ENCODE assay signal across 19 cellular contexts in the genomic region with DNA sequence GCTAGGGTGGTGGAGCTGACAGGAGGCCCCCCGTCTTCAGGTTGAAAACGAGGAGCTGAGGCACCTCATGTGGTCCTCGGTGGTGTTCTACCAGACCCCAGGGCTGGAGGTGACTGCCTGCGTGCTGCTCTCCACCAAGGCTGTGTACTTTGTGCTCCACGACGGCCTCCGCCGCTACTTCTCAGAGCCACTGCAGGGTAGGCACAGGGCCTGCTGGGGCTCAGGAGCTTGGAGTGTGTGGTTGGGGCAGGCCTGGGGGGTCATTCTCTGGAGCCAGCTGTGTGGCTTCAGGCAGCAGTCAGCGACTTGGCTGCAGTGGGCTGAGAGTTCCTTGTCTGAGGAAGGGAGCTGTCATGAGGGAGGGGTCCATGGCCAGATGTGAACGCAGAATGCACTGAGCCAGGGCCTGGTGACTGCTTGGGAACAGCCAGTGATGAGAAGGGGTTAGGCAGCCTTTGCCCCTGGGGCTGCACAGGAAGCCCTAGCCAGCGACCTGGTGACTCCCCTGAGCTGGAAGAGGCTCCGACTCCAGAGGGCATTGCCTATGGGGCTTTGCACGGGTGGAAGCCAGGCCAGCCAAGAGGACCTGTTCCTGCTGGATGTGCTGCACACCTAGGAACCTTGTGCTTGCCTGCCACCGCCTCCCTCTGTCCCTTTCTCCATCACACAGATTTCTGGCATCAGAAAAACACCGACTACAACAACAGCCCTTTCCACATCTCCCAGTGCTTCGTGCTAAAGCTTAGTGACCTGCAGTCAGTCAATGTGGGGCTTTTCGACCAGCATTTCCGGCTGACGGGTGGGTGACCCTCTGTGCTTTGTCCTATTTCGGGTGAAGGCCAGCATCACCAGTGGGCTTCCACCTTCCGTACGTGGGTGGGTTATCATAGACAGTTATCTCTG. TPM values are rescaled to one million over a fixed set of nuclear protein-coding genes. Genes with fewer than 3 reads are reported as not detected.
DNase-seq lines count a peak whose midpoint lies in the region; ATAC-seq, FAIRE-seq and TF ChIP-seq lines count a peak whose summit lies in the region.
"Had no signal": no experiment of that assay in that cellular context is flagged by ENCODE, and none has a peak within 500 bp of the region (broad histone marks: within the 10 kb centered on the region; RNA-seq: fewer than 3 reads in every experiment).

No MANE protein-coding gene starts in this region.

- no peaks in the 10 kb centered on the region for H3K9me1 ChIP-seq in K562 (ENCODE audit: control insufficient read depth, insufficient read depth, low read length)

- no peaks in the 10 kb centered on the region for H3F3A ChIP-seq in PC-3 (ENCODE audit: low read length, unreplicated experiment)

- intact Hi-C loops in K562 (cut with micrococcal nuclease) (no loop called here), PC-3 (cut with micrococcal nuclease) (no loop called here)

- H3K9me3 ChIP-seq in K562 (replicated peaks; ENCODE audit: control insufficient read depth, insufficient read depth, low read depth, low read length) (no peaks in the 10 kb centered on the region), PC-3 (ENCODE audit: low read length) (no peaks in the 10 kb centered on the region)
- H3K9me3 ChIP-seq: MG63, SJCRH30, suprapubic skin had no signal

- CTCF ChIA-PET in K562 (lab: Yijun Ruan, JAX; ENCODE audit: low intra/inter-chr PET ratio) (no interaction called here), PC-3 (lab: Charles Lee) (no interaction called here)

- no peak for ATAC-seq in K562
- ATAC-seq in left lobe of liver: peak; percentile 2
- ATAC-seq in PC-3: no peak
- ATAC-seq: activated CD4-positive, CD25-positive, alpha-beta regulatory T cell treated with anti-CD3 and anti-CD28 coated beads, Interleukin-2, amount 50 U/mL, for 24 hours; natural killer cell treated with Interleukin-12 subunit alpha and Interleukin-12 subunit beta and Interleukin-15 and Interleukin-18, amount 100 ng/mL, for 72 hours had no signal

- no peaks in the 10 kb centered on the region; the same call in 1 of the 2 replicates for H4K20me1 ChIP-seq in K562 (replicated peaks; ENCODE audit: control insufficient read depth, insufficient read depth, low read length)
- no peaks in the 10 kb centered on the region for H4K20me1 ChIP-seq in PC-3 (ENCODE audit: low read length)

- no TSS peak for BruUV-seq in K562 (replicated peaks; lab: Mats Ljungman, UMichigan)
- BruUV-seq in PC-3 (replicated peaks; lab: Mats Ljungman, UMichigan): no TSS peak

- H3K4me2 ChIP-seq in K562 (ENCODE audit: insufficient read depth, low read length) (no peak overlapping the region), PC-3 (ENCODE audit: low read length) (no peak overlapping the region)

- no peaks in the 10 kb centered on the region for H3K9me2 ChIP-seq in PC-3 (replicated peaks; ENCODE audit: low read length)

- H3K79me2 ChIP-seq in K562 (ENCODE audit: control insufficient read depth, insufficient read depth, low read length) (no peaks in the 10 kb centered on the region), PC-3 (ENCODE audit: low read length) (no peaks in the 10 kb centered on the region)

- FAIRE-seq in K562 (lab: Jason Lieb, UNC): no peak

- no peak overlapping the region for H3K4me3 ChIP-seq in K562
- H3K4me3 ChIP-seq in skin epidermis: no peak overlapping the region
- H3K4me3 ChIP-seq in PC-3 (ENCODE audit: low read length): no peak overlapping the region
- H3K4me3 ChIP-seq: MG63, SJCRH30, suprapubic skin had no signal

- POLR2A ChIA-PET in K562 (lab: Yijun Ruan, JAX): interaction anchor here (0.8 to 1.5 kb wide), 8 partner anchors 8 to 189 kb away, joined by 3 to 7 read pairs (median 4); no protein-coding TSS in a partner anchor
- POLR2A ChIA-PET in PC-3 (lab: Charles Lee; ENCODE audit: unreplicated experiment): no interaction called here

- peaks cover 0 to 27% of the 10 kb centered on the region in 2 experiments; a peak in 2 of 5 replicates for H3K4me1 ChIP-seq in K562 (replicated peaks in 1 of 2; ENCODE audit: control insufficient read depth in 2 of 2, insufficient read depth in 2 of 2, low read length in 2 of 2)
- H3K4me1 ChIP-seq in PC-3 (ENCODE audit: insufficient read depth, low read length): no peaks in the 10 kb centered on the region
- H3K4me1 ChIP-seq: SJCRH30 had no signal

- no peaks in the 10 kb centered on the region for H3K27me3 ChIP-seq in K562 (ENCODE audit: control insufficient read depth in 2 of 2, insufficient read depth in 2 of 2, low read length in 2 of 2)
- H3K27me3 ChIP-seq in PC-3 (ENCODE audit: low read length): no peaks in the 10 kb centered on the region
- H3K27me3 ChIP-seq: MG63, SJCRH30, suprapubic skin had no signal

- H3K9ac ChIP-seq in K562 (ENCODE audit: insufficient read depth in 1 of 2, low read depth in 2 of 2, low read length in 2 of 2) (peak overlapping the region in 1 of 2 experiments; percentile 52; a peak in 2 of 4 replicates), PC-3 (ENCODE audit: low read length) (no peak overlapping the region)

- TF ChIP-seq CTCF in K562 (IDR thresholded peaks at IDR 0.05 in 2 of 3, conservative IDR thresholded peaks at IDR 0.05 in 1 of 3; ENCODE audit: insufficient read depth in 2 of 3, low read depth in 1 of 3, low read length in 3 of 3) (no peak), PC-3 (conservative IDR thresholded peaks at IDR 0.05; ENCODE audit: low read depth, low read length) (no peak)

- no peak for TF ChIP-seq EP300 in K562 (IDR thresholded peaks at IDR 0.05; ENCODE audit: low read length)

- no peak for TF ChIP-seq POLR2A in K562 (conservative IDR thresholded peaks at IDR 0.05)

- 81% methylated on average over 15 of the region's 22 CpGs for WGBS in K562 (ENCODE audit: insufficient coverage, low coverage, missing lambda C conversion rate)

- in situ Hi-C loops in K562 (cut with MboI): no loop called here

- H2AFZ ChIP-seq in K562 (ENCODE audit: low read depth, low read length) (no peak overlapping the region), PC-3 (ENCODE audit: low read length) (no peak overlapping the region)

- H3K36me3 ChIP-seq in K562 (ENCODE audit: control insufficient read depth, insufficient read depth, low read length) (peaks cover 58% of the 10 kb centered on the region; the same call in 2 of the 3 replicates), PC-3 (ENCODE audit: low read depth, low read length) (peaks cover 19% of the 10 kb centered on the region)
- H3K36me3 ChIP-seq: MG63 had no signal

- no peak for TF ChIP-seq RAD21 in K562 (CRISPR knock-in tag; conservative IDR thresholded peaks at IDR 0.05 in 1 of 2, IDR thresholded peaks at IDR 0.05 in 1 of 2)

- peak; percentile 43 to 47 for DNase-seq in Kasumi-1 (lab: John Stamatoyannopoulos, UW)
- DNase-seq in K562 (ENCODE audit: extremely low read depth in 1 of 4, low spot score in 3 of 4): no peak
- no peak for DNase-seq in left lobe of liver (ENCODE audit: low spot score)
- DNase-seq in PC-3: no peak
- no peak for DNase-seq in SIG-M5 treated with dmso at 0.1 percent for 504 hours (lab: John Stamatoyannopoulos, UW; ENCODE audit: unreplicated experiment)
- DNase-seq in NCI-H2107 (lab: John Stamatoyannopoulos, UW): no peak
- DNase-seq in NCI-H2171 (lab: John Stamatoyannopoulos, UW): no peak
- DNase-seq: mesendoderm; MG63; NCI-H187; NCI-H446 treated with DMSO at 0.1 percent for 48 hours; SJCRH30; stimulated activated CD4-positive, alpha-beta T cell treated with anti-CD3 and anti-CD28 coated beads, Interleukin-4, amount 100 ng/mL, for 1 hour; T-helper 9 cell had no signal

- no peak overlapping the region for H3K27ac ChIP-seq in K562 (ENCODE audit: extremely low read depth, low read depth, low read length)
- H3K27ac ChIP-seq in skin epidermis: peak overlapping the region in 12 of 21 experiments; percentile 2 to 78 (median 27)
- no peak overlapping the region for H3K27ac ChIP-seq in PC-3 (ENCODE audit: low read length)
- H3K27ac ChIP-seq: epithelial cell of prostate, SJCRH30 had no signal

RNA-seq across cellular contexts. Expression of a gene that starts 4.9 kb away (rescaled TPM):
- 6.3 and 21.2 TPM in 2 replicates for total RNA-seq in K562 (2011; cell fraction: chromatin; rRNA removed; ENCODE audit: low replicate concordance)
- 16.3 and 17.0 TPM in 2 replicates for total RNA-seq in K562 (2011; cell fraction: nucleolus; rRNA removed)
- 8.3 and 8.5 TPM in 2 replicates for total RNA-seq in K562 (2011; cell fraction: nucleoplasm; rRNA removed)
- 1.6 and 3.4 TPM in 2 replicates for total RNA-seq in K562 (2014; rRNA removed)
- 1.1 TPM in 2 replicates for total RNA-seq in K562 (2014; rRNA removed; fragmentation: Illumina TruSeq; extraction: Trizol)
- total RNA-seq in K562 (2015; rRNA removed; fragmentation: Illumina TruSeq; extraction: Trizol): 0.75 and 1.2 TPM in 2 replicates
- total RNA-seq in K562 (2021): 3.9 and 4.7 TPM in 2 replicates
- 1.8 and 4.4 TPM in 2 replicates for polyA plus RNA-seq in K562 (2011; rRNA removed)
- 2.6 and 3.1 TPM in 2 replicates for polyA plus RNA-seq in K562 (2011; cell fraction: cytosol; rRNA removed)
- 34.1 and 41.9 TPM in 2 replicates for polyA plus RNA-seq in K562 (2011; cell fraction: nucleus; rRNA removed)
- 1.6 and 2.7 TPM in 2 replicates for polyA plus RNA-seq in K562 (2012)
- 0.86 and 1.6 TPM in 2 replicates for polyA plus RNA-seq in K562 (2014; fragmentation: Illumina TruSeq; extraction: Trizol)
- polyA plus RNA-seq in K562 (2014; fragmentation: Nextera tagmentation; extraction: Ambion mirVana): under 1 TPM; 0.20 TPM
- 1.8 and 3.4 TPM in 2 replicates for polyA plus RNA-seq in K562 (2014; rRNA removed)
- polyA minus RNA-seq in K562 (2011; rRNA and poly(A)+ RNA removed): 1.6 and 2.3 TPM in 2 replicates
- polyA minus RNA-seq in K562 (2011; cell fraction: cytosol; rRNA and poly(A)+ RNA removed): 1.9 and 3.1 TPM in 2 replicates
- polyA minus RNA-seq in K562 (2011; cell fraction: nucleus; rRNA and poly(A)+ RNA removed): 8.5 and 12.6 TPM in 2 replicates
- total RNA-seq in left lobe of liver: 71.5 TPM
- total RNA-seq in PC-3 (2014; rRNA removed): 0.33 TPM in 1 of 2 replicates, not detected in the other
- total RNA-seq: SJCRH30 had no signal

RNA-seq across cellular contexts. Expression of a gene that starts 34.9 kb away (rescaled TPM):
- total RNA-seq in K562 (2011; cell fraction: chromatin; rRNA removed; ENCODE audit: low replicate concordance): 205 and 431 TPM in 2 replicates
- 200 and 220 TPM in 2 replicates for total RNA-seq in K562 (2011; cell fraction: nucleolus; rRNA removed)
- 158 and 172 TPM in 2 replicates for total RNA-seq in K562 (2011; cell fraction: nucleoplasm; rRNA removed)
- total RNA-seq in K562 (2014; rRNA removed) (27.9 and 35.9 TPM in 2 replicates), K562 (2014; rRNA removed; fragmentation: Illumina TruSeq; extraction: Trizol) (13.9 and 16.1 TPM in 2 replicates), K562 (2015; rRNA removed; fragmentation: Illumina TruSeq; extraction: Trizol) (20.7 and 22.2 TPM in 2 replicates), K562 (2021) (36.9 and 43.5 TPM in 2 replicates), left lobe of liver (39.3 TPM), PC-3 (2014; rRNA removed) (60.4 and 65.3 TPM in 2 replicates)
- polyA plus RNA-seq in K562 (2011; rRNA removed) (34.6 and 52.5 TPM in 2 replicates), K562 (2014; fragmentation: Illumina TruSeq; extraction: Trizol) (23.4 and 28.3 TPM in 2 replicates), K562 (2014; fragmentation: Nextera tagmentation; extraction: Ambion mirVana) (under 1 TPM; 0.44 to 0.80 TPM), K562 (2014; rRNA removed) (37.5 and 42.4 TPM in 2 replicates)
- 31.2 and 33.2 TPM in 2 replicates for polyA plus RNA-seq in K562 (2011; cell fraction: cytosol; rRNA removed)
- 303 and 415 TPM in 2 replicates for polyA plus RNA-seq in K562 (2011; cell fraction: nucleus; rRNA removed)
- polyA plus RNA-seq in K562 (2012): 28.8 and 58.0 TPM in 2 replicates
- 35.4 and 47.8 TPM in 2 replicates for polyA minus RNA-seq in K562 (2011; rRNA and poly(A)+ RNA removed)
- polyA minus RNA-seq in K562 (2011; cell fraction: cytosol; rRNA and poly(A)+ RNA removed): 23.4 and 31.6 TPM in 2 replicates
- 68.9 and 75.8 TPM in 2 replicates for polyA minus RNA-seq in K562 (2011; cell fraction: nucleus; rRNA and poly(A)+ RNA removed)

RNA-seq across cellular contexts. Expression of a gene that starts 36.4 kb away (rescaled TPM):
- 0.65 TPM in 1 of 2 replicates, not detected in the other for total RNA-seq in K562 (2011; cell fraction: chromatin; rRNA removed; ENCODE audit: low replicate concordance)
- 1.0 and 1.3 TPM in 2 replicates for total RNA-seq in K562 (2011; cell fraction: nucleolus; rRNA removed)
- 2.7 TPM in 1 of 2 replicates, not detected in the other for total RNA-seq in K562 (2011; cell fraction: nucleoplasm; rRNA removed)
- 0.53 TPM in 1 of 2 replicates, not detected in the other for total RNA-seq in K562 (2014; rRNA removed)
- total RNA-seq in K562 (2014; rRNA removed; fragmentation: Illumina TruSeq; extraction: Trizol): not detected in 2 replicates
- not detected in 2 replicates for total RNA-seq in K562 (2015; rRNA removed; fragmentation: Illumina TruSeq; extraction: Trizol)
- total RNA-seq in K562 (2021): 0.47 TPM in 1 of 2 replicates, not detected in the other
- polyA plus RNA-seq in K562 (2011; rRNA removed): 0.42 and 1.1 TPM in 2 replicates
- polyA plus RNA-seq in K562 (2011; cell fraction: cytosol; rRNA removed): 0.60 and 1.6 TPM in 2 replicates
- 3.3 and 6.2 TPM in 2 replicates for polyA plus RNA-seq in K562 (2011; cell fraction: nucleus; rRNA removed)
- polyA plus RNA-seq in K562 (2012): 0.12 and 0.65 TPM in 2 replicates
- 0.85 TPM in 1 of 2 replicates, not detected in the other for polyA plus RNA-seq in K562 (2014; fragmentation: Illumina TruSeq; extraction: Trizol)
- under 1 TPM; 0.08 to 0.27 TPM for polyA plus RNA-seq in K562 (2014; fragmentation: Nextera tagmentation; extraction: Ambion mirVana)
- polyA plus RNA-seq in K562 (2014; rRNA removed): 0.78 TPM in 1 of 2 replicates, not detected in the other
- 0.42 and 1.4 TPM in 2 replicates for polyA minus RNA-seq in K562 (2011; rRNA and poly(A)+ RNA removed)
- polyA minus RNA-seq in K562 (2011; cell fraction: cytosol; rRNA and poly(A)+ RNA removed): not detected in 2 replicates
- 0.44 TPM in 1 of 2 replicates, not detected in the other for polyA minus RNA-seq in K562 (2011; cell fraction: nucleus; rRNA and poly(A)+ RNA removed)
- total RNA-seq in left lobe of liver: 0.25 TPM
- 1.9 and 4.9 TPM in 2 replicates for total RNA-seq in PC-3 (2014; rRNA removed)
- total RNA-seq: natural killer cell treated with Interleukin-12 subunit alpha and Interleukin-12 subunit beta and Interleukin-15 and Interleukin-18, amount 100 ng/mL, for 72 hours had no signal

RNA-seq across cellular contexts. Expression of a gene that starts 43.4 kb away (rescaled TPM):
- total RNA-seq in K562 (2011; cell fraction: chromatin; rRNA removed; ENCODE audit: low replicate concordance): 149 and 396 TPM in 2 replicates
- 249 and 262 TPM in 2 replicates for total RNA-seq in K562 (2011; cell fraction: nucleolus; rRNA removed)
- total RNA-seq in K562 (2011; cell fraction: nucleoplasm; rRNA removed): 155 and 157 TPM in 2 replicates
- total RNA-seq in K562 (2014; rRNA removed) (122 and 177 TPM in 2 replicates), K562 (2014; rRNA removed; fragmentation: Illumina TruSeq; extraction: Trizol) (52.5 and 60.9 TPM in 2 replicates), K562 (2015; rRNA removed; fragmentation: Illumina TruSeq; extraction: Trizol) (80.5 and 88.7 TPM in 2 replicates), K562 (2021) (168 and 171 TPM in 2 replicates), left lobe of liver (4.1 TPM), PC-3 (2014; rRNA removed) (229 and 263 TPM in 2 replicates)
- polyA plus RNA-seq in K562 (2011; rRNA removed) (133 and 165 TPM in 2 replicates), K562 (2014; fragmentation: Illumina TruSeq; extraction: Trizol) (140 and 168 TPM in 2 replicates), K562 (2014; fragmentation: Nextera tagmentation; extraction: Ambion mirVana) (10 to 100 TPM; 25.6 to 37.5 TPM), K562 (2014; rRNA removed) (150 and 173 TPM in 2 replicates)
- polyA plus RNA-seq in K562 (2011; cell fraction: cytosol; rRNA removed): 143 and 272 TPM in 2 replicates
- polyA plus RNA-seq in K562 (2011; cell fraction: nucleus; rRNA removed): 440 and 526 TPM in 2 replicates
- 107 and 154 TPM in 2 replicates for polyA plus RNA-seq in K562 (2012)
- polyA minus RNA-seq in K562 (2011; rRNA and poly(A)+ RNA removed): 77.2 and 97.0 TPM in 2 replicates
- polyA minus RNA-seq in K562 (2011; cell fraction: cytosol; rRNA and poly(A)+ RNA removed): 74.4 and 91.0 TPM in 2 replicates
- polyA minus RNA-seq in K562 (2011; cell fraction: nucleus; rRNA and poly(A)+ RNA removed): 76.3 and 93.3 TPM in 2 replicates

RNA-seq across cellular contexts. Expression of a gene that starts 45.4 kb away (rescaled TPM):
- 0.16 TPM in 1 of 2 replicates, not detected in the other for total RNA-seq in K562 (2011; cell fraction: chromatin; rRNA removed; ENCODE audit: low replicate concordance)
- total RNA-seq in K562 (2011; cell fraction: nucleolus; rRNA removed): 0.13 and 0.33 TPM in 2 replicates
- total RNA-seq in K562 (2011; cell fraction: nucleoplasm; rRNA removed): 0.29 TPM in 1 of 2 replicates, not detected in the other
- total RNA-seq in K562 (2014; rRNA removed) (0.04 and 0.05 TPM in 2 replicates), K562 (2014; rRNA removed; fragmentation: Illumina TruSeq; extraction: Trizol) (not detected in 2 replicates), K562 (2015; rRNA removed; fragmentation: Illumina TruSeq; extraction: Trizol) (0.04 and 0.11 TPM in 2 replicates), K562 (2021) (0.07 TPM in 1 of 2 replicates, not detected in the other), left lobe of liver (0.93 TPM), PC-3 (2014; rRNA removed) (0.77 and 1.6 TPM in 2 replicates)
- polyA plus RNA-seq in K562 (2011; rRNA removed) (0.11 TPM in 1 of 2 replicates, not detected in the other), K562 (2014; fragmentation: Illumina TruSeq; extraction: Trizol) (0.04 TPM in 1 of 2 replicates, not detected in the other), K562 (2014; fragmentation: Nextera tagmentation; extraction: Ambion mirVana) (not detected), K562 (2014; rRNA removed) (not detected in 2 replicates)
- 0.06 TPM in 1 of 2 replicates, not detected in the other for polyA plus RNA-seq in K562 (2011; cell fraction: cytosol; rRNA removed)
- 0.10 and 0.23 TPM in 2 replicates for polyA plus RNA-seq in K562 (2011; cell fraction: nucleus; rRNA removed)
- polyA plus RNA-seq in K562 (2012): 0.03 and 0.04 TPM in 2 replicates
- polyA minus RNA-seq in K562 (2011; rRNA and poly(A)+ RNA removed): not detected in 2 replicates
- not detected in 2 replicates for polyA minus RNA-seq in K562 (2011; cell fraction: cytosol; rRNA and poly(A)+ RNA removed)
- 0.13 and 0.22 TPM in 2 replicates for polyA minus RNA-seq in K562 (2011; cell fraction: nucleus; rRNA and poly(A)+ RNA removed)

Comparison
In these comparisons a context has a peak if more than half of its experiments do, and no peak if none do; other contexts are left out.
1. DNase-seq: peak in Kasumi-1 (2 of 2); none in K562 (0 of 4), left lobe of liver (single experiment), PC-3 (single experiment), SIG-M5 treated with dmso at 0.1 percent for 504 hours (single experiment), NCI-H2107 (single experiment) and NCI-H2171 (single experiment).
2. H3K27ac ChIP-seq: peak in skin epidermis (12 of 21); none in K562 (single experiment) and PC-3 (single experiment).